ENCODE assay signal across 1 cellular context in the genomic region with DNA sequence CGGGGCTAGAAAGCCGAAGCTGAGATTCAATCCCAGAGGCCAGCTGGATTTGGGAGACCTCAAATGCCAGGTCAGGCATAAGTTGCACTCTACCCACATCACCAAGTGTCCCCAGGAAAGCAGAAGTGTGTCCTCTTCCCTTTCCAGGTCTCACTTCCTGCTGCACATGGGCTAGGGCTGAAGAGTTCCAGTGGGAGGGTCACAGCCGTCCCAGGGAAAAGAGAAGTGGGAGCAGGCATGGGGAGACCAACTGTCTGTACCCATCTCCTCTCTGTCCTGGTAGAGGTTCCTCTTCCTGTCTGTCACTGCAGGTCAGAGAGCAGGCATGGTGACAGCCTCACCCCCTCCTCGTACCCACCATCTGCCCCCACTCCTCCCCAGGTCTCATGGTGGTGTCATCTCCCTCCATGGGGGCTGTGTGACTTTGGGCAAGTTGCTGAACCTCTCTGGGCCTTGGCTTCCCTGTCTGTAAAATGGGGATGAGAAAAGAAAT.
TF ChIP-seq lines count a peak whose summit lies in the region.

No MANE protein-coding gene starts in this region.

TF ChIP-seq in IMR-90, 13 proteins besides CTCF, POLR2A, EP300 and RAD21:
- TF ChIP-seq MAFK (IDR thresholded peaks at IDR 0.05; ENCODE audit: low read depth, low read length) (no peak), CEBPB (IDR thresholded peaks at IDR 0.05; ENCODE audit: low read depth, low read length) (no peak), MXI1 (IDR thresholded peaks at IDR 0.05; ENCODE audit: borderline replicate concordance, low read depth, low read length) (no peak), RFX5 (IDR thresholded peaks at IDR 0.05; ENCODE audit: low read depth, low read length) (no peak), CHD1 (IDR thresholded peaks at IDR 0.05; ENCODE audit: low read depth, low read length) (no peak), FOS (IDR thresholded peaks at IDR 0.05; ENCODE audit: low read depth, low read length) (no peak), BHLHE40 (IDR thresholded peaks at IDR 0.05; ENCODE audit: low read depth, low read length) (no peak)
